8 cellular contexts compared by ENCODE assay signal in genomic region chr4:52711834-52712171, GRCh38. TPM values are rescaled to one million over a fixed set of nuclear protein-coding genes. Genes with fewer than 3 reads are reported as not detected.
DNase-seq lines count a peak whose midpoint lies in the region; ATAC-seq and TF ChIP-seq lines count a peak whose summit lies in the region.

No MANE protein-coding gene starts in this region.

- no peak for TF ChIP-seq CTCF in foreskin fibroblast (IDR thresholded peaks at IDR 0.05; ENCODE audit: low read depth, low read length)
- TF ChIP-seq CTCF in thoracic aorta (IDR thresholded peaks at IDR 0.05), result no peak

- H3K36me3 ChIP-seq in SJCRH30 (peaks cover 35% of the 10 kb centered on the region), thoracic aorta (no peaks in the 10 kb centered on the region)

- H3K9me3 ChIP-seq in SJCRH30 (replicated peaks), result no peaks in the 10 kb centered on the region
- H3K9me3 ChIP-seq in thoracic aorta, result no peaks in the 10 kb centered on the region

- no peak for DNase-seq in SJCRH30
- no peak for DNase-seq in foreskin fibroblast
- DNase-seq in thoracic aorta (ENCODE audit: low spot score), result no peak
- no peak for DNase-seq in NCI-H226
- DNase-seq in CD1c-positive myeloid dendritic cell (ENCODE audit: extremely low spot score), result no peak
- DNase-seq in GM03348 (ENCODE audit: low spot score), result no peak

- H3K27ac ChIP-seq in SJCRH30 (peak overlapping the region; percentile 12; the same call in 1 of the 2 replicates), thoracic aorta (peak overlapping the region; percentile 13 to 24)

- ATAC-seq in GM18858 (IDR thresholded peaks at IDR 0.05; ENCODE audit: unreplicated experiment) (peak; percentile 0), HG02588 (IDR thresholded peaks at IDR 0.05; ENCODE audit: unreplicated experiment) (peak; percentile 2), thoracic aorta (ENCODE audit: insufficient number of reproducible peaks, low FRiP score, low read depth) (no peak)

- H3K4me1 ChIP-seq in SJCRH30 (0 out of 2 replicates have a peak, but pooled peaks cover 5% of the 10 kb centered on the region), thoracic aorta (ENCODE audit: control insufficient read depth in 1 of 2, low read depth in 2 of 2) (peaks cover 12 to 26% of the 10 kb centered on the region in 2 donors)

- H3K4me3 ChIP-seq in SJCRH30, result peak overlapping the region; percentile 92
- H3K4me3 ChIP-seq in foreskin fibroblast (ENCODE audit: low read depth in 1 of 2, low read length in 2 of 2), result peak overlapping the region; percentile 86 to 92
- H3K4me3 ChIP-seq in thoracic aorta, result peak overlapping the region; percentile 76

- H3K27me3 ChIP-seq in SJCRH30, result no peaks in the 10 kb centered on the region
- no peaks in the 10 kb centered on the region for H3K27me3 ChIP-seq in thoracic aorta (replicated peaks; ENCODE audit: insufficient read depth)

RNA-seq across cellular contexts. Expression of gene ERVMER34-1, which starts 39.4 kb away (rescaled TPM):
- total RNA-seq in SJCRH30 (2014; rRNA removed; shearing (Covaris generic)), result 0.04 TPM in 1 of 2 replicates, not detected in the other
- total RNA-seq in thoracic aorta, result not detected

RNA-seq across cellular contexts. Expression of gene USP46, which starts 52.7 kb away (rescaled TPM):
- 47.1 and 49.0 TPM in 2 replicates for total RNA-seq in SJCRH30 (2014; rRNA removed; shearing (Covaris generic))
- 10 to 100 TPM; 12.2 to 15.5 TPM for total RNA-seq in thoracic aorta
